1 cellular context compared by ENCODE assay signal in genomic region chr11:118907051-118907748, GRCh38.
TF ChIP-seq lines count a peak whose summit lies in the region.

No MANE protein-coding gene starts in this region.

TF ChIP-seq in HepG2, 621 proteins besides CTCF, POLR2A, EP300 and RAD21 (continued from another document and continues in another):
- TF ChIP-seq HMGXB3 (CRISPR knock-in tag; IDR thresholded peaks at IDR 0.05; ENCODE audit: borderline replicate concordance) (no peak), RARA (CRISPR knock-in tag; IDR thresholded peaks at IDR 0.05) (no peak), TEAD2 (CRISPR knock-in tag; IDR thresholded peaks at IDR 0.05) (no peak), SRSF4 (IDR thresholded peaks at IDR 0.05; ENCODE audit: low read depth, low read length, poor library complexity, severe bottlenecking) (no peak), ZBTB21 (CRISPR knock-in tag; IDR thresholded peaks at IDR 0.05) (no peak), IRF9 (CRISPR knock-in tag; IDR thresholded peaks at IDR 0.05; ENCODE audit: borderline replicate concordance) (0 out of 2 replicates have a peak, but pooled peaks have one; percentile 21), RXRB (CRISPR knock-in tag; IDR thresholded peaks at IDR 0.05; ENCODE audit: borderline replicate concordance) (peak; percentile 40; the same call in 1 of the 2 replicates), CENPX (CRISPR knock-in tag; IDR thresholded peaks at IDR 0.05) (no peak), MBD4 (IDR thresholded peaks at IDR 0.05; ENCODE audit: borderline replicate concordance, low read length) (no peak), FOSL2 (CRISPR knock-in tag; IDR thresholded peaks at IDR 0.05) (peak; percentile 54), MAX (IDR thresholded peaks at IDR 0.05) (peak; percentile 40; the same call in 1 of the 2 replicates), ZNF318 (CRISPR knock-in tag; IDR thresholded peaks at IDR 0.05) (no peak), ZNF446 (CRISPR knock-in tag; IDR thresholded peaks at IDR 0.05) (no peak), ZNF841 (CRISPR knock-in tag; IDR thresholded peaks at IDR 0.05; ENCODE audit: borderline replicate concordance) (no peak), TIGD3 (CRISPR knock-in tag; IDR thresholded peaks at IDR 0.05; ENCODE audit: borderline replicate concordance) (no peak), RARG (CRISPR knock-in tag; IDR thresholded peaks at IDR 0.05; ENCODE audit: low read depth) (no peak), EHMT2 (IDR thresholded peaks at IDR 0.05; ENCODE audit: borderline replicate concordance, low read depth, low read length) (no peak), ZBED4 (CRISPR knock-in tag; IDR thresholded peaks at IDR 0.05; ENCODE audit: borderline replicate concordance) (0 out of 2 replicates have a peak, but pooled peaks have one; percentile 67), MYPOP (CRISPR knock-in tag; IDR thresholded peaks at IDR 0.05) (no peak), ZNF577 (CRISPR knock-in tag; IDR thresholded peaks at IDR 0.05; ENCODE audit: borderline replicate concordance, low read depth) (no peak), BRCA1 (CRISPR knock-in tag; IDR thresholded peaks at IDR 0.05) (no peak), ZNF746 (CRISPR knock-in tag; IDR thresholded peaks at IDR 0.05) (no peak), SOX13 (IDR thresholded peaks at IDR 0.05) (no peak), SOX13 (CRISPR knock-in tag; conservative IDR thresholded peaks at IDR 0.05 in 1 of 2, IDR thresholded peaks at IDR 0.05 in 1 of 2) (0 out of 4 replicates have a peak, but pooled peaks of 1 of the 2 experiments have one; percentile 12), ZNF576 (CRISPR knock-in tag; IDR thresholded peaks at IDR 0.05) (no peak), ZNF749 (CRISPR knock-in tag; IDR thresholded peaks at IDR 0.05; ENCODE audit: borderline replicate concordance) (no peak), MNT (IDR thresholded peaks at IDR 0.05) (no peak), CHD2 (IDR thresholded peaks at IDR 0.05; ENCODE audit: low read depth, low read length) (no peak), XRCC5 (optimal IDR thresholded peaks at IDR 0.05; ENCODE audit: low read length) (peak; percentile 54), GTF2F1 (IDR thresholded peaks at IDR 0.05; ENCODE audit: low read length) (no peak), SOX6 (IDR thresholded peaks at IDR 0.05) (no peak), SOX6 (CRISPR knock-in tag; IDR thresholded peaks at IDR 0.05) (no peak), ZNF275 (CRISPR knock-in tag; IDR thresholded peaks at IDR 0.05; ENCODE audit: borderline replicate concordance) (no peak)
